ENCODE assay signal across 8 cellular contexts in the genomic region with DNA sequence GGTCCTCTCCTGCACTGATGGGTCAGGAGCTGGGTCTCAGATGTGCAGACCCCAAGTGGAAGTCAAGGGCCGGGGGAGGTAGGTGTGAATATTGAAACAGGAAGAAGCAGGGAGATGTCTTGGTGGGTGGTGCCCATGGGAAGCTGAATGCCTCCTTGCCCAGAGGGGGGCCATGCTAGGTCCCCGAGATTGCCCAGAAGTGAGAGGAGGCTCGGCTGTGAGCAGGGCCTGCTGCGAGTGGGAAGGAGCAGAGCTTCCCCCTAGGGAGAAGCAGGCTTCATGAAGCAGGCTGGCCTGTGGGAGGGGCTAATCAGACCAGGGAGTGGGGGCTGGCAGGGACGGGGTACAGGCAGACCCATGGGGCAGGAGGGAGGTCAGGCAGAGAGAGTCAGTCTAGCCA.
"Had no signal": no experiment of that assay in that cellular context is flagged by ENCODE, and none has a peak within 500 bp of the region (broad histone marks: within the 10 kb centered on the region; RNA-seq: fewer than 3 reads in every experiment).

No MANE protein-coding gene starts in this region.

- ATAC-seq: HepG2 had no signal

- H3K4me3 Mint-ChIP-seq: H9, IgD-negative memory B cell had no signal

- H3K4me3 ChIP-seq: GM23248 had no signal

- H3K27ac Mint-ChIP-seq: IgD-negative memory B cell had no signal

- H3K27ac ChIP-seq: GM23248, HL-60, KMS-11 had no signal

- H3K4me1 Mint-ChIP-seq: IgD-negative memory B cell had no signal

- H3K9me3 Mint-ChIP-seq: H9 had no signal

- H3K4me2 ChIP-seq: KMS-11 had no signal

- DNase-seq: GM23248, H9, HCEC 1CT, KBM-7 had no signal

- H3K9ac ChIP-seq: GM23248, KMS-11 had no signal
